Comparison of ENCODE assay signal across 9 cellular contexts in the genomic region with DNA sequence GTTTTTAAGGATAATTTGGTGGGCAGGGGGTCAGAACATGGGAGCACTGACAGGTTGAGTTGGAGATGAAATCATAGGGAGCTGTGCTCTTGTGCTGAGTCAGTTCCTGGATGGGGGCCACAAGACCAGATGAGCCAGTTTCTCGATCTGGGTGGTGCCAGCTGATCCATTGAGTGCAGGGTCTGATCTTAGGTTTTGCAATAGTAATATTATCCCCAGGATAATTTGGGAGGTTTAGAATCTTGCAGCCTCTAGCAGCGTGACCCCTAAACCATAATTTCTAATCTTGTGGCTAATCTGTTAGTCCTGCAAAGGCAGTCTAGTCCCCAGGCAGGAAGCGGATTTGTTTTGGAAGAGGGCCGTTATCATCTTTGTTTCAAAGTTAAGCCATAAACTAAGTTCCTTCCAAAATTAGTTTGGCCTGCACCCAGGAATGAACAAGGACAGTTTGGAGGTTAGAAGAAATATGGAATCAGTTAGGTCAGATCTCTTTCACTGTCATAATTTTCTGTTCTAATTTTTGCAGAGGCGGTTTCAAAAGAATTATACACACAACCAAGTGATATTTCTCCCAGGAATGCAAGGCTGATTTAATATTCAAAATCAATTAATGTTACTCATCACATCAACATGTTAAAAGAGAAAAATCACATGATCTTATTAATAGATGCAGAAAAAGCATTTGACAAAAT. TPM values are rescaled to one million over a fixed set of nuclear protein-coding genes. Genes with fewer than 3 reads are reported as not detected.
DNase-seq lines count a peak whose midpoint lies in the region; ATAC-seq, FAIRE-seq and TF ChIP-seq lines count a peak whose summit lies in the region.
"Had no signal": no experiment of that assay in that cellular context is flagged by ENCODE, and none has a peak within 500 bp of the region (broad histone marks: within the 10 kb centered on the region; RNA-seq: fewer than 3 reads in every experiment).

No MANE protein-coding gene starts in this region.

- WGBS in small intestine, 3 donors = 24 to 31% (median 27%) methylated on average over 5 of the region's 5 CpGs

- ATAC-seq in SK-N-SH treated with all-trans-retinoic acid at 6 μM for 48 hours (peak; percentile 77), foreskin keratinocyte (peak; percentile 84), HG03135 (IDR thresholded peaks at IDR 0.05; ENCODE audit: unreplicated experiment) (no peak), HG03460 (IDR thresholded peaks at IDR 0.05; ENCODE audit: unreplicated experiment) (no peak)

- DNase-seq in HCEC 1CT (peak; percentile 50), foreskin keratinocyte (peak; percentile 23 to 56), small intestine (peak; percentile 38), CD1c-positive myeloid dendritic cell (ENCODE audit: extremely low spot score) (no peak), hippocampal formation (lab: John Stamatoyannopoulos, UW) (no peak)
- DNase-seq: activated CD4-positive, alpha-beta T cell treated with anti-CD3 and anti-CD28 coated beads for 48 hours had no signal

- H3K27ac ChIP-seq in foreskin keratinocyte (no peak overlapping the region), small intestine (ENCODE audit: low read depth in 1 of 2, low read length in 1 of 2) (no peak overlapping the region)

- no peaks in the 10 kb centered on the region for H3K36me3 ChIP-seq in small intestine (ENCODE audit: control insufficient read depth in 2 of 2, insufficient read depth in 2 of 2, low read length in 2 of 2)

- no peak for TF ChIP-seq CTCF in foreskin keratinocyte (conservative IDR thresholded peaks at IDR 0.05)

- H3K9me3 ChIP-seq in small intestine (ENCODE audit: control insufficient read depth, low read depth) = no peaks in the 10 kb centered on the region

- H3K4me3 ChIP-seq in small intestine (ENCODE audit: low read depth in 1 of 2, low read length in 2 of 2) = no peak overlapping the region

- no peak for FAIRE-seq in small intestine (lab: Jason Lieb, UNC)

- H3K4me1 ChIP-seq in foreskin keratinocyte (peaks cover 20% of the 10 kb centered on the region), small intestine (ENCODE audit: control insufficient read depth in 2 of 2, insufficient read depth in 1 of 2, low read depth in 1 of 2, low read length in 1 of 2) (no peaks in the 10 kb centered on the region)

- H3K27me3 ChIP-seq in foreskin keratinocyte (no peaks in the 10 kb centered on the region), small intestine (ENCODE audit: control insufficient read depth in 2 of 2, insufficient read depth in 2 of 2, low read length in 2 of 2) (no peaks in the 10 kb centered on the region)

TF ChIP-seq in SK-N-SH treated with all-trans-retinoic acid at 6 μM for 48 hours, 23 proteins besides CTCF, POLR2A, EP300 and RAD21:
- TF ChIP-seq PPARA (CRISPR knock-in tag; IDR thresholded peaks at IDR 0.05; ENCODE audit: borderline replicate concordance) (no peak), ARNTL (CRISPR knock-in tag; IDR thresholded peaks at IDR 0.05; ENCODE audit: borderline replicate concordance, low read depth) (no peak), ISL1 (CRISPR knock-in tag; IDR thresholded peaks at IDR 0.05) (no peak), TOX (CRISPR knock-in tag; IDR thresholded peaks at IDR 0.05; ENCODE audit: borderline replicate concordance) (no peak), ZNF8 (CRISPR knock-in tag; IDR thresholded peaks at IDR 0.05) (no peak), SNAI2 (CRISPR knock-in tag; IDR thresholded peaks at IDR 0.05) (no peak), CSDC2 (CRISPR knock-in tag; IDR thresholded peaks at IDR 0.05) (no peak), TCF4 (CRISPR knock-in tag; IDR thresholded peaks at IDR 0.05; ENCODE audit: borderline replicate concordance) (no peak), ZC3H10 (CRISPR knock-in tag; IDR thresholded peaks at IDR 0.05) (no peak), ZNF70 (CRISPR knock-in tag; IDR thresholded peaks at IDR 0.05) (no peak), ESRRG (CRISPR knock-in tag; IDR thresholded peaks at IDR 0.05) (no peak)
- TF ChIP-seq, protein P1, sequence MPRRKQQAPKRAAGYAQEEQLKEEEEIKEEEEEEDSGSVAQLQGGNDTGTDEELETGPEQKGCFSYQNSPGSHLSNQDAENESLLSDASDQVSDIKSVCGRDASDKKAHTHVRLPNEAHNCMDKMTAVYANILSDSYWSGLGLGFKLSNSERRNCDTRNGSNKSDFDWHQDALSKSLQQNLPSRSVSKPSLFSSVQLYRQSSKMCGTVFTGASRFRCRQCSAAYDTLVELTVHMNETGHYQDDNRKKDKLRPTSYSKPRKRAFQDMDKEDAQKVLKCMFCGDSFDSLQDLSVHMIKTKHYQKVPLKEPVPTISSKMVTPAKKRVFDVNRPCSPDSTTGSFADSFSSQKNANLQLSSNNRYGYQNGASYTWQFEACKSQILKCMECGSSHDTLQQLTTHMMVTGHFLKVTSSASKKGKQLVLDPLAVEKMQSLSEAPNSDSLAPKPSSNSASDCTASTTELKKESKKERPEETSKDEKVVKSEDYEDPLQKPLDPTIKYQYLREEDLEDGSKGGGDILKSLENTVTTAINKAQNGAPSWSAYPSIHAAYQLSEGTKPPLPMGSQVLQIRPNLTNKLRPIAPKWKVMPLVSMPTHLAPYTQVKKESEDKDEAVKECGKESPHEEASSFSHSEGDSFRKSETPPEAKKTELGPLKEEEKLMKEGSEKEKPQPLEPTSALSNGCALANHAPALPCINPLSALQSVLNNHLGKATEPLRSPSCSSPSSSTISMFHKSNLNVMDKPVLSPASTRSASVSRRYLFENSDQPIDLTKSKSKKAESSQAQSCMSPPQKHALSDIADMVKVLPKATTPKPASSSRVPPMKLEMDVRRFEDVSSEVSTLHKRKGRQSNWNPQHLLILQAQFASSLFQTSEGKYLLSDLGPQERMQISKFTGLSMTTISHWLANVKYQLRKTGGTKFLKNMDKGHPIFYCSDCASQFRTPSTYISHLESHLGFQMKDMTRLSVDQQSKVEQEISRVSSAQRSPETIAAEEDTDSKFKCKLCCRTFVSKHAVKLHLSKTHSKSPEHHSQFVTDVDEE (CRISPR knock-in tag; IDR thresholded peaks at IDR 0.05) = no peak
- TF ChIP-seq, protein P2, sequence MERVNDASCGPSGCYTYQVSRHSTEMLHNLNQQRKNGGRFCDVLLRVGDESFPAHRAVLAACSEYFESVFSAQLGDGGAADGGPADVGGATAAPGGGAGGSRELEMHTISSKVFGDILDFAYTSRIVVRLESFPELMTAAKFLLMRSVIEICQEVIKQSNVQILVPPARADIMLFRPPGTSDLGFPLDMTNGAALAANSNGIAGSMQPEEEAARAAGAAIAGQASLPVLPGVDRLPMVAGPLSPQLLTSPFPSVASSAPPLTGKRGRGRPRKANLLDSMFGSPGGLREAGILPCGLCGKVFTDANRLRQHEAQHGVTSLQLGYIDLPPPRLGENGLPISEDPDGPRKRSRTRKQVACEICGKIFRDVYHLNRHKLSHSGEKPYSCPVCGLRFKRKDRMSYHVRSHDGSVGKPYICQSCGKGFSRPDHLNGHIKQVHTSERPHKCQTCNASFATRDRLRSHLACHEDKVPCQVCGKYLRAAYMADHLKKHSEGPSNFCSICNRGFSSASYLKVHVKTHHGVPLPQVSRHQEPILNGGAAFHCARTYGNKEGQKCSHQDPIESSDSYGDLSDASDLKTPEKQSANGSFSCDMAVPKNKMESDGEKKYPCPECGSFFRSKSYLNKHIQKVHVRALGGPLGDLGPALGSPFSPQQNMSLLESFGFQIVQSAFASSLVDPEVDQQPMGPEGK (CRISPR knock-in tag; IDR thresholded peaks at IDR 0.05; ENCODE audit: borderline replicate concordance) = no peak

RNA-seq across cellular contexts. Expression of gene DBI, which starts 23.0 kb away (rescaled TPM):
- total RNA-seq in foreskin keratinocyte = 457 and 495 TPM in 2 replicates
- polyA plus RNA-seq in foreskin keratinocyte (771 and 820 TPM in 2 replicates), small intestine (1,000 to 10,000 TPM in 1 of 3 donors, 100 to 1,000 TPM in 2; 483 to 1,006 (median 665) TPM)

RNA-seq across cellular contexts. Expression of gene C2orf76, which starts 23.1 kb away (rescaled TPM):
- 6.8 and 6.9 TPM in 2 replicates for total RNA-seq in foreskin keratinocyte
- polyA plus RNA-seq in foreskin keratinocyte (9.2 and 10.9 TPM in 2 replicates), small intestine (10 to 100 TPM; 11.2 to 13.5 (median 13.2) TPM)

RNA-seq across cellular contexts. Expression of gene TMEM37, which starts 41.9 kb away (rescaled TPM):
- total RNA-seq in foreskin keratinocyte = 0.21 TPM in 1 of 2 replicates, not detected in the other
- polyA plus RNA-seq in foreskin keratinocyte = 0.16 and 0.18 TPM in 2 replicates
- polyA plus RNA-seq in small intestine = 100 to 1,000 TPM in 1 of 3 donors, 10 to 100 TPM in 2; 43.2 to 124 (median 75.9) TPM

Comparison
In these comparisons a context has a peak if more than half of its experiments do, and no peak if none do; other contexts are left out.
1. DNase-seq: peak in HCEC 1CT (single experiment), foreskin keratinocyte (2 of 2) and small intestine (single experiment); none in CD1c-positive myeloid dendritic cell (single experiment) and hippocampal formation (0 of 2).
2. ATAC-seq: peak in SK-N-SH treated with all-trans-retinoic acid at 6 μM for 48 hours (single experiment) and foreskin keratinocyte (single experiment); none in HG03135 (single experiment) and HG03460 (single experiment).
3. RNA of gene TMEM37, which starts 41.9 kb away (polyA plus RNA-seq): 43.2 to 124 TPM in small intestine; 0.16 to 0.18 TPM in foreskin keratinocyte; every median in the first group is over 10 times any median in the second.